In genomic region chr17:78133971-78134898, GRCh38 we compare ENCODE assay signal across 8 cellular contexts. TPM values are rescaled to one million over a fixed set of nuclear protein-coding genes. Genes with fewer than 3 reads are reported as not detected.
DNase-seq lines count a peak whose midpoint lies in the region; ATAC-seq and TF ChIP-seq lines count a peak whose summit lies in the region.

No MANE protein-coding gene starts in this region.

- peaks cover 53% of the 10 kb centered on the region for H3K36me3 Mint-ChIP-seq in T-helper 1 cell treated with Interleukin-12 subunit alpha and Interleukin-12 subunit beta and Interleukin-4 antibody, amounts not matched to agents 30 μg/mL and 1 μg/mL, for 36 hours (ENCODE audit: low read depth)
- H3K36me3 Mint-ChIP-seq in stimulated activated naive CD8-positive, alpha-beta T cell treated with anti-CD3 and anti-CD28 coated beads, Interleukin-15, Interleukin-2, amounts not matched to agents 100 ng/mL and 50 ng/mL, for 24 hours (ENCODE audit: low read depth) = peaks cover 46% of the 10 kb centered on the region

- no peaks in the 10 kb centered on the region for H3K9me3 Mint-ChIP-seq in T-helper 1 cell treated with Interleukin-12 subunit alpha and Interleukin-12 subunit beta and Interleukin-4 antibody, amounts not matched to agents 30 μg/mL and 1 μg/mL, for 36 hours
- H3K9me3 Mint-ChIP-seq in stimulated activated naive CD8-positive, alpha-beta T cell treated with anti-CD3 and anti-CD28 coated beads, Interleukin-15, Interleukin-2, amounts not matched to agents 100 ng/mL and 50 ng/mL, for 24 hours = no peaks in the 10 kb centered on the region

- intact Hi-C loops in ascending aorta (cut with DNase I) = no loop called here

- no peaks in the 10 kb centered on the region for H3K36me3 ChIP-seq in ascending aorta

- H3K27me3 Mint-ChIP-seq in T-helper 1 cell treated with Interleukin-12 subunit alpha and Interleukin-12 subunit beta and Interleukin-4 antibody, amounts not matched to agents 30 μg/mL and 1 μg/mL, for 36 hours (ENCODE audit: low read depth) = no peaks in the 10 kb centered on the region
- H3K27me3 Mint-ChIP-seq in stimulated activated naive CD8-positive, alpha-beta T cell treated with anti-CD3 and anti-CD28 coated beads, Interleukin-15, Interleukin-2, amounts not matched to agents 100 ng/mL and 50 ng/mL, for 24 hours = no peaks in the 10 kb centered on the region

- H3K9me3 ChIP-seq in ascending aorta = no peaks in the 10 kb centered on the region

- TF ChIP-seq CTCF in LNCAP (IDR thresholded peaks at IDR 0.05) (peak; percentile 58), ascending aorta (IDR thresholded peaks at IDR 0.05) (peak; percentile 6 to 26 (median 26))

- peak overlapping the region; percentile 74 for H3K27ac Mint-ChIP-seq in T-helper 1 cell treated with Interleukin-12 subunit alpha and Interleukin-12 subunit beta and Interleukin-4 antibody, amounts not matched to agents 30 μg/mL and 1 μg/mL, for 36 hours
- peak overlapping the region; percentile 70 for H3K27ac Mint-ChIP-seq in stimulated activated naive CD8-positive, alpha-beta T cell treated with anti-CD3 and anti-CD28 coated beads, Interleukin-15, Interleukin-2, amounts not matched to agents 100 ng/mL and 50 ng/mL, for 24 hours

- H3K4me3 Mint-ChIP-seq in T-helper 1 cell treated with Interleukin-12 subunit alpha and Interleukin-12 subunit beta and Interleukin-4 antibody, amounts not matched to agents 30 μg/mL and 1 μg/mL, for 36 hours = peak overlapping the region; percentile 91
- H3K4me3 Mint-ChIP-seq in stimulated activated naive CD8-positive, alpha-beta T cell treated with anti-CD3 and anti-CD28 coated beads, Interleukin-15, Interleukin-2, amounts not matched to agents 100 ng/mL and 50 ng/mL, for 24 hours = peak overlapping the region; percentile 97

- H3K4me3 ChIP-seq in ascending aorta = no peak overlapping the region

- peak; percentile 51 for ATAC-seq in left lobe of liver
- ATAC-seq in HG02588 (IDR thresholded peaks at IDR 0.05; ENCODE audit: unreplicated experiment) = no peak
- no peak for ATAC-seq in HG03432 (IDR thresholded peaks at IDR 0.05; ENCODE audit: unreplicated experiment)

- DNase-seq in DMS53 (lab: John Stamatoyannopoulos, UW) (peak; percentile 91), ascending aorta (ENCODE audit: low spot score in 2 of 2) (no peak), left lobe of liver (ENCODE audit: low spot score) (no peak)

- peaks cover 60% of the 10 kb centered on the region for H3K4me1 Mint-ChIP-seq in T-helper 1 cell treated with Interleukin-12 subunit alpha and Interleukin-12 subunit beta and Interleukin-4 antibody, amounts not matched to agents 30 μg/mL and 1 μg/mL, for 36 hours (ENCODE audit: low read depth)
- peaks cover 83% of the 10 kb centered on the region for H3K4me1 Mint-ChIP-seq in stimulated activated naive CD8-positive, alpha-beta T cell treated with anti-CD3 and anti-CD28 coated beads, Interleukin-15, Interleukin-2, amounts not matched to agents 100 ng/mL and 50 ng/mL, for 24 hours (ENCODE audit: low read depth)

- H3K27me3 ChIP-seq in ascending aorta = no peaks in the 10 kb centered on the region

- no peak overlapping the region for H3K27ac ChIP-seq in ascending aorta

- peaks cover 0 to 10% of the 10 kb centered on the region in 2 donors for H3K4me1 ChIP-seq in ascending aorta

RNA-seq across cellular contexts. Expression of gene TMC8, which starts 3.7 kb away (rescaled TPM):
- total RNA-seq in ascending aorta (9.6 TPM), left lobe of liver (3.9 TPM)

RNA-seq across cellular contexts. Expression of gene TMC6, which starts 5.7 kb away (rescaled TPM):
- total RNA-seq in ascending aorta (173 TPM), left lobe of liver (14.6 TPM)

RNA-seq across cellular contexts. Expression of gene C17orf99, which starts 11.9 kb away (rescaled TPM):
- total RNA-seq in ascending aorta (not detected), left lobe of liver (not detected)

RNA-seq across cellular contexts. Expression of gene SYNGR2, which starts 34.1 kb away (rescaled TPM):
- total RNA-seq in ascending aorta (115 TPM), left lobe of liver (44.1 TPM)

RNA-seq across cellular contexts. Expression of gene TK1, which starts 52.6 kb away (rescaled TPM):
- not detected for total RNA-seq in ascending aorta
- total RNA-seq in left lobe of liver = 2.6 TPM

Comparison
In these comparisons a context has a peak if more than half of its experiments do, and no peak if none do; other contexts are left out.
1. RNA of gene TMC6, which starts 5.7 kb away (total RNA-seq): 173 TPM in ascending aorta (single experiment); 14.6 TPM in left lobe of liver (single experiment); every median in the first group is over 10 times any median in the second.